In genomic region chr10:26858707-26859034, GRCh38 we compare ENCODE assay signal across 8 cellular contexts. TPM values are rescaled to one million over a fixed set of nuclear protein-coding genes. Genes with fewer than 3 reads are reported as not detected.
DNase-seq lines count a peak whose midpoint lies in the region; ATAC-seq and TF ChIP-seq lines count a peak whose summit lies in the region.

No MANE protein-coding gene starts in this region.

- POLR2A ChIA-PET in activated CD8-positive, alpha-beta T cell treated with anti-CD3 and anti-CD28 coated beads for 36 hours (lab: Charles Lee): no interaction called here

- peaks cover 30% of the 10 kb centered on the region for H3K4me1 ChIP-seq in hepatocyte (ENCODE audit: insufficient read depth)
- H3K4me1 ChIP-seq in thymus (ENCODE audit: control insufficient read depth, insufficient read depth, low read length): peaks cover 6% of the 10 kb centered on the region

- H2AFZ ChIP-seq in hepatocyte: no peak overlapping the region

- DNase-seq in activated naive CD4-positive, alpha-beta T cell treated with anti-CD3 and anti-CD28 coated beads for 36 hours: no peak
- DNase-seq in activated naive CD4-positive, alpha-beta T cell treated with anti-CD3 and anti-CD28 coated beads, Interleukin-2, amount 50 U/mL, for 16 hours: no peak
- no peak for DNase-seq in activated CD8-positive, alpha-beta T cell treated with anti-CD3 and anti-CD28 coated beads for 36 hours
- DNase-seq in hepatocyte (ENCODE audit: low spot score) (no peak), NCI-H2081 (lab: John Stamatoyannopoulos, UW) (no peak), cerebellar nuclear complex (lab: John Stamatoyannopoulos, UW) (no peak), dermis blood vessel endothelial cell (no peak)

- no peak for ATAC-seq in activated CD8-positive, alpha-beta T cell treated with anti-CD3 and anti-CD28 coated beads for 36 hours

- no peaks in the 10 kb centered on the region for H3K27me3 Mint-ChIP-seq in activated naive CD4-positive, alpha-beta T cell treated with anti-CD3 and anti-CD28 coated beads for 36 hours (ENCODE audit: low read depth)
- H3K27me3 Mint-ChIP-seq in activated CD8-positive, alpha-beta T cell treated with anti-CD3 and anti-CD28 coated beads for 36 hours: peaks cover 3% of the 10 kb centered on the region

- H3K9me3 Mint-ChIP-seq in activated naive CD4-positive, alpha-beta T cell treated with anti-CD3 and anti-CD28 coated beads for 36 hours: no peaks in the 10 kb centered on the region
- H3K9me3 Mint-ChIP-seq in activated CD8-positive, alpha-beta T cell treated with anti-CD3 and anti-CD28 coated beads for 36 hours: peaks cover 2% of the 10 kb centered on the region

- H3K4me2 ChIP-seq in hepatocyte: peak overlapping the region; percentile 79

- H3K27ac Mint-ChIP-seq in activated naive CD4-positive, alpha-beta T cell treated with anti-CD3 and anti-CD28 coated beads for 36 hours: peak overlapping the region; percentile 90
- peak overlapping the region; percentile 91 for H3K27ac Mint-ChIP-seq in activated CD8-positive, alpha-beta T cell treated with anti-CD3 and anti-CD28 coated beads for 36 hours

- peak overlapping the region; percentile 95 for H3K4me3 ChIP-seq in hepatocyte
- H3K4me3 ChIP-seq in thymus (ENCODE audit: low read length): peak overlapping the region; percentile 93

- H3K4me1 Mint-ChIP-seq in activated naive CD4-positive, alpha-beta T cell treated with anti-CD3 and anti-CD28 coated beads for 36 hours (ENCODE audit: low read depth): peaks cover 50% of the 10 kb centered on the region
- H3K4me1 Mint-ChIP-seq in activated CD8-positive, alpha-beta T cell treated with anti-CD3 and anti-CD28 coated beads for 36 hours (ENCODE audit: low read depth): peaks cover 41% of the 10 kb centered on the region

- H3K27ac ChIP-seq in hepatocyte (peak overlapping the region; percentile 93), thymus (ENCODE audit: low read depth) (no peak overlapping the region)

- H3K27me3 ChIP-seq in hepatocyte (no peaks in the 10 kb centered on the region), thymus (ENCODE audit: control insufficient read depth, insufficient read depth) (no peaks in the 10 kb centered on the region)

- CTCF ChIA-PET in activated naive CD4-positive, alpha-beta T cell treated with anti-CD3 and anti-CD28 coated beads for 36 hours (lab: Charles Lee): no interaction called here
- CTCF ChIA-PET in activated CD8-positive, alpha-beta T cell treated with anti-CD3 and anti-CD28 coated beads for 36 hours (lab: Charles Lee): no interaction called here

- intact Hi-C loops in activated naive CD4-positive, alpha-beta T cell treated with anti-CD3 and anti-CD28 coated beads for 36 hours (cut with micrococcal nuclease): no loop called here
- intact Hi-C loops in activated CD8-positive, alpha-beta T cell treated with anti-CD3 and anti-CD28 coated beads for 36 hours (cut with micrococcal nuclease): loop anchor here (5.0 to 10.0 kb wide), 2 partner anchors 64 to 121 kb away; no protein-coding TSS in a partner anchor

- peaks cover 66% of the 10 kb centered on the region for H3K79me2 ChIP-seq in hepatocyte

- H3K4me3 Mint-ChIP-seq in activated naive CD4-positive, alpha-beta T cell treated with anti-CD3 and anti-CD28 coated beads for 36 hours: peak overlapping the region; percentile 98
- H3K4me3 Mint-ChIP-seq in activated CD8-positive, alpha-beta T cell treated with anti-CD3 and anti-CD28 coated beads for 36 hours: peak overlapping the region; percentile 90

- no peak for TF ChIP-seq CTCF in activated CD8-positive, alpha-beta T cell treated with anti-CD3 and anti-CD28 coated beads for 36 hours (IDR thresholded peaks at IDR 0.05)
- no peak for TF ChIP-seq CTCF in hepatocyte (IDR thresholded peaks at IDR 0.05; ENCODE audit: poor library complexity)

- peaks cover 6% of the 10 kb centered on the region for H3K36me3 Mint-ChIP-seq in activated naive CD4-positive, alpha-beta T cell treated with anti-CD3 and anti-CD28 coated beads for 36 hours (ENCODE audit: low read depth)
- peaks cover 7% of the 10 kb centered on the region for H3K36me3 Mint-ChIP-seq in activated CD8-positive, alpha-beta T cell treated with anti-CD3 and anti-CD28 coated beads for 36 hours (ENCODE audit: low read depth)

- WGBS in hepatocyte (ENCODE audit: low lambda C conversion rate, missing lambda C conversion rate): 44% methylated on average over 2 of the region's 2 CpGs
- WGBS in thymus: 50% methylated on average over 2 of the region's 2 CpGs

- H3K36me3 ChIP-seq in hepatocyte (replicated peaks; ENCODE audit: insufficient read depth, low read depth) (no peaks in the 10 kb centered on the region), thymus (ENCODE audit: control insufficient read depth, insufficient read depth) (no peaks in the 10 kb centered on the region)

- no peaks in the 10 kb centered on the region for H3K9me2 ChIP-seq in hepatocyte (replicated peaks; ENCODE audit: insufficient read depth)

- H3K9me3 ChIP-seq in hepatocyte (ENCODE audit: low read depth) (no peaks in the 10 kb centered on the region), thymus (ENCODE audit: control insufficient read depth) (no peaks in the 10 kb centered on the region)

- peaks cover 38% of the 10 kb centered on the region for H4K20me1 ChIP-seq in hepatocyte (ENCODE audit: insufficient read depth, poor library complexity, severe bottlenecking)

RNA-seq across cellular contexts. Expression of gene ABI1, which starts 2.1 kb away (rescaled TPM):
- total RNA-seq in activated naive CD4-positive, alpha-beta T cell treated with anti-CD3 and anti-CD28 coated beads for 36 hours: 10 to 100 TPM; 34.5 to 37.2 TPM
- total RNA-seq in activated CD8-positive, alpha-beta T cell treated with anti-CD3 and anti-CD28 coated beads for 36 hours: 10 to 100 TPM; 32.4 to 37.2 TPM
- 39.2 and 46.1 TPM in 2 replicates for total RNA-seq in hepatocyte
- 30.5 and 35.4 TPM in 2 replicates for polyA plus RNA-seq in hepatocyte
- 64.5 TPM for polyA plus RNA-seq in thymus
- total RNA-seq in dermis blood vessel endothelial cell: 40.5 and 47.1 TPM in 2 replicates
